In the genomic region with DNA sequence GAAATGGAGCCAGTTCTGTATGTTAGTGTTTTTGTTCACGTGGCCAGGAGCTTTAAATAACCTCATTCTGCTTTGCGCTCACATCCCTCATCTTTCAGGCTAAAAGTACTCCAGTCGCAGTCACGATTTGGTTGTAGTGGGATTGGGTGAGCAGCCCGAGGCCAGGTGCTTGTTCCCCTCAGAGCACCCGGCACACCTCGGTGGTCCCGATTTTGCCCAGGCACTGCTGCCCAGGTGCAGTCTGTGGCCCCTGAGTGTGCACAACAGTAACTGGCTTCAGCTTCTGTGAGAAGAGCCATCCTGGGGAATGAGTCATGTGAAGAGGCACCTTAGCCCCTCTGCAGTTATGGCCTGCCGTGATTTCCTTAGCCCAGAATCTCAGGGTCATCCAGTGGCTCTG, we compare ENCODE assay signal across 21 cellular contexts. TPM values are rescaled to one million over a fixed set of nuclear protein-coding genes. Genes with fewer than 3 reads are reported as not detected.
DNase-seq lines count a peak whose midpoint lies in the region; ATAC-seq, FAIRE-seq and TF ChIP-seq lines count a peak whose summit lies in the region.
"Had no signal": no experiment of that assay in that cellular context is flagged by ENCODE, and none has a peak within 500 bp of the region (broad histone marks: within the 10 kb centered on the region; RNA-seq: fewer than 3 reads in every experiment).

No MANE protein-coding gene starts in this region.

- H3K36me3 Mint-ChIP-seq in brain, result peaks cover 10% of the 10 kb centered on the region
- peaks cover 42% of the 10 kb centered on the region for H3K36me3 Mint-ChIP-seq in nephron progenitor cell (ENCODE audit: low read depth)
- H3K36me3 Mint-ChIP-seq: immature natural killer cell; stimulated activated effector memory CD8-positive, alpha-beta T cell treated with anti-CD3 and anti-CD28 coated beads, Interleukin-12 subunit alpha, Interleukin-12 subunit beta, amount 100 ng/mL, for 72 hours had no signal

- no peaks in the 10 kb centered on the region for H3K27me3 Mint-ChIP-seq in brain
- no peaks in the 10 kb centered on the region for H3K27me3 Mint-ChIP-seq in nephron progenitor cell (ENCODE audit: low read depth, poor library complexity)
- H3K27me3 Mint-ChIP-seq: T-cell had no signal

- no peaks in the 10 kb centered on the region for H3K9me3 ChIP-seq in suprapubic skin
- H3K9me3 ChIP-seq: tibial artery had no signal

- H3K9me3 Mint-ChIP-seq in brain, result no peaks in the 10 kb centered on the region
- H3K9me3 Mint-ChIP-seq in nephron progenitor cell, result peaks cover 4% of the 10 kb centered on the region
- H3K9me3 Mint-ChIP-seq: activated T-helper 2 cell treated with anti-CD3 and anti-CD28 coated beads, Interferon-gamma antibody, Interleukin-2, Interleukin-4, amounts not matched to agents 10 μg/mL and 5 μg/mL and 100 μg/mL, durations not matched to agents 14 hours and 24 hours and 36 hours; immature natural killer cell; stimulated activated effector memory CD8-positive, alpha-beta T cell treated with anti-CD3 and anti-CD28 coated beads, Interleukin-12 subunit alpha, Interleukin-12 subunit beta, amount 100 ng/mL, for 72 hours; T-cell had no signal

- peak overlapping the region in 4 of 5 experiments; percentile 66 to 95 (median 84) for H3K27ac Mint-ChIP-seq in brain
- peak overlapping the region; percentile 95 for H3K27ac Mint-ChIP-seq in nephron progenitor cell
- H3K27ac Mint-ChIP-seq: activated T-helper 2 cell treated with anti-CD3 and anti-CD28 coated beads, Interferon-gamma antibody, Interleukin-2, Interleukin-4, amounts not matched to agents 10 μg/mL and 5 μg/mL and 100 μg/mL, durations not matched to agents 14 hours and 24 hours and 36 hours; immature natural killer cell; stimulated activated effector memory CD8-positive, alpha-beta T cell treated with anti-CD3 and anti-CD28 coated beads, Interleukin-12 subunit alpha, Interleukin-12 subunit beta, amount 100 ng/mL, for 72 hours; T-cell had no signal

- TF ChIP-seq POLR2A in suprapubic skin (IDR thresholded peaks at IDR 0.05), result no peak

- H3K4me1 Mint-ChIP-seq in brain (peaks cover 53% of the 10 kb centered on the region), nephron progenitor cell (peaks cover 65% of the 10 kb centered on the region)
- H3K4me1 Mint-ChIP-seq: immature natural killer cell; stimulated activated effector memory CD8-positive, alpha-beta T cell treated with anti-CD3 and anti-CD28 coated beads, Interleukin-12 subunit alpha, Interleukin-12 subunit beta, amount 100 ng/mL, for 72 hours; T-cell had no signal

- no peak overlapping the region for H3K27ac ChIP-seq in foreskin keratinocyte
- peak overlapping the region; percentile 63 for H3K27ac ChIP-seq in suprapubic skin
- H3K27ac ChIP-seq: cardiac muscle cell, tibial artery had no signal

- TF ChIP-seq EP300 in suprapubic skin (IDR thresholded peaks at IDR 0.05), result no peak

- H3K4me3 Mint-ChIP-seq in brain, result no peak overlapping the region
- H3K4me3 Mint-ChIP-seq in nephron progenitor cell, result peak overlapping the region; percentile 64
- H3K4me3 Mint-ChIP-seq: immature natural killer cell; stimulated activated effector memory CD8-positive, alpha-beta T cell treated with anti-CD3 and anti-CD28 coated beads, Interleukin-12 subunit alpha, Interleukin-12 subunit beta, amount 100 ng/mL, for 72 hours; T-cell had no signal

- no peak for TF ChIP-seq CTCF in brain (conservative IDR thresholded peaks at IDR 0.05)
- TF ChIP-seq CTCF in foreskin keratinocyte (conservative IDR thresholded peaks at IDR 0.05), result no peak
- no peak for TF ChIP-seq CTCF in nephron progenitor cell (IDR thresholded peaks at IDR 0.05)
- no peak for TF ChIP-seq CTCF in suprapubic skin (IDR thresholded peaks at IDR 0.05)

- peak; percentile 40 for ATAC-seq in foreskin keratinocyte
- ATAC-seq in GM19463 (IDR thresholded peaks at IDR 0.05; ENCODE audit: unreplicated experiment), result no peak
- no peak for ATAC-seq in HG02973 (IDR thresholded peaks at IDR 0.05; ENCODE audit: unreplicated experiment)
- ATAC-seq: stimulated activated effector memory CD8-positive, alpha-beta T cell treated with anti-CD3 and anti-CD28 coated beads, Interleukin-12 subunit alpha, Interleukin-12 subunit beta, amount 100 ng/mL, for 72 hours; T-cell had no signal

- peaks cover 34% of the 10 kb centered on the region for H3K36me3 ChIP-seq in suprapubic skin
- H3K36me3 ChIP-seq: cardiac muscle cell had no signal

- 82% methylated on average over 9 of the region's 9 CpGs for WGBS in suprapubic skin

- no peak for FAIRE-seq in urothelium cell line (lab: Jason Lieb, UNC)
- FAIRE-seq: HTR-8/SVneo had no signal

- H3K27me3 ChIP-seq in foreskin keratinocyte (no peaks in the 10 kb centered on the region), suprapubic skin (no peaks in the 10 kb centered on the region)
- H3K27me3 ChIP-seq: cardiac muscle cell, tibial artery had no signal

- no peak for DNase-seq in foreskin keratinocyte
- no peak for DNase-seq in nephron progenitor cell
- no peak for DNase-seq in suprapubic skin (ENCODE audit: low spot score in 2 of 2)
- no peak for DNase-seq in UCSD-AML1 (lab: John Stamatoyannopoulos, UW; ENCODE audit: unreplicated experiment)
- DNase-seq in urothelium cell line (ENCODE audit: low spot score), result no peak
- DNase-seq: activated CD4-positive, alpha-beta T cell treated with anti-CD3 and anti-CD28 coated beads for 48 hours; head of caudate nucleus; immature natural killer cell; Kasumi-1; NCI-H1105; NCI-H526 treated with DMSO at 0.1 percent for 48 hours; SHP77; T-cell; tibial artery had no signal

- no peaks in the 10 kb centered on the region for H3K4me1 ChIP-seq in foreskin keratinocyte
- H3K4me1 ChIP-seq in suprapubic skin, result peaks cover 55% of the 10 kb centered on the region

- no peak overlapping the region for H3K4me3 ChIP-seq in suprapubic skin
- H3K4me3 ChIP-seq: cardiac muscle cell, tibial artery had no signal

RNA-seq across cellular contexts. Expression of a gene that starts 33.2 kb away (rescaled TPM):
- 27.8 TPM for polyA plus RNA-seq in brain (ENCODE audit: insufficient read depth, low read depth, low replicate concordance)
- total RNA-seq in foreskin keratinocyte, result 26.1 and 31.8 TPM in 2 replicates
- polyA plus RNA-seq in foreskin keratinocyte, result 31.7 and 35.0 TPM in 2 replicates
- 100 to 1,000 TPM; 234 to 396 (median 363) TPM for total RNA-seq in suprapubic skin
